In genomic region chr12:21906919-21907642, GRCh38 we compare ENCODE assay signal across 18 cellular contexts. TPM values are rescaled to one million over a fixed set of nuclear protein-coding genes. Genes with fewer than 3 reads are reported as not detected.
DNase-seq lines count a peak whose midpoint lies in the region; ATAC-seq and TF ChIP-seq lines count a peak whose summit lies in the region.
"Had no signal": no experiment of that assay in that cellular context is flagged by ENCODE, and none has a peak within 500 bp of the region (broad histone marks: within the 10 kb centered on the region; RNA-seq: fewer than 3 reads in every experiment).

No MANE protein-coding gene starts in this region.

- H3K4me3 ChIP-seq in gastrocnemius medialis (no peak overlapping the region), OCI-LY7 (ENCODE audit: low read depth, low read length, poor library complexity, severe bottlenecking) (no peak overlapping the region)
- H3K4me3 ChIP-seq: body of pancreas, heart left ventricle, left lung, smooth muscle cell had no signal

- no peaks in the 10 kb centered on the region for H3K9me2 ChIP-seq in OCI-LY7 (ENCODE audit: insufficient read depth, low read length)

- in situ Hi-C loops in gastrocnemius medialis (cut with MboI; ENCODE audit: low sequenced_read_pairs in 4 of 4), result no loop called here

- H3K9me3 ChIP-seq in gastrocnemius medialis, result no peaks in the 10 kb centered on the region
- H3K9me3 ChIP-seq in OCI-LY7 (ENCODE audit: low read length), result no peaks in the 10 kb centered on the region
- H3K9me3 ChIP-seq: body of pancreas, left lung had no signal

- POLR2A ChIA-PET in OCI-LY7 (lab: Charles Lee), result interaction anchor here (0.6 kb wide), 1 partner anchor 13 kb away, joined by 3 read pairs; no protein-coding TSS in a partner anchor

- no peak overlapping the region for H3K4me2 ChIP-seq in OCI-LY7 (ENCODE audit: low read length)
- H3K4me2 ChIP-seq: smooth muscle cell had no signal

- BruUV-seq in OCI-LY7 (replicated peaks; lab: Mats Ljungman, UMichigan), result no TSS peak

- DNase-seq in gastrocnemius medialis, result no peak
- no peak for DNase-seq in NCI-H2227 (lab: John Stamatoyannopoulos, UW; ENCODE audit: unreplicated experiment)
- no peak for DNase-seq in OCI-LY7 (ENCODE audit: low spot score)
- DNase-seq in NCI-H1694 (lab: John Stamatoyannopoulos, UW), result no peak
- DNase-seq: activated CD4-positive, alpha-beta T cell treated with anti-CD3 and anti-CD28 coated beads, Interleukin-2, amount 10 ng/mL, durations not matched to agents 24 days and 14 days; body of pancreas; effector CD8-positive, alpha-beta T cell; heart left ventricle; left lung; NCI-H1105; RPMI8226 had no signal

- H4K20me1 ChIP-seq in OCI-LY7 (ENCODE audit: insufficient read depth, low read length), result no peaks in the 10 kb centered on the region

- CTCF ChIA-PET in OCI-LY7 (lab: Charles Lee; ENCODE audit: unreplicated experiment), result no interaction called here

- H3K27ac ChIP-seq in gastrocnemius medialis (peak overlapping the region; percentile 3 to 48 (median 18)), OCI-LY7 (ENCODE audit: low read depth, low read length, poor library complexity, severe bottlenecking) (no peak overlapping the region)
- H3K27ac ChIP-seq: body of pancreas, heart left ventricle, left lung had no signal

- TF ChIP-seq CTCF in gastrocnemius medialis (IDR thresholded peaks at IDR 0.05 in 4 of 5, conservative IDR thresholded peaks at IDR 0.05 in 1 of 5) (no peak), OCI-LY7 (conservative IDR thresholded peaks at IDR 0.05; ENCODE audit: low read length) (no peak)

- ATAC-seq in GM18870 (IDR thresholded peaks at IDR 0.05; ENCODE audit: unreplicated experiment), result peak; percentile 95
- peak; percentile 66 for ATAC-seq in HG02642 (IDR thresholded peaks at IDR 0.05; ENCODE audit: poor library complexity, unreplicated experiment)
- ATAC-seq in HG03558 (IDR thresholded peaks at IDR 0.05; ENCODE audit: extremely low read depth, unreplicated experiment), result peak; percentile 78
- no peak for ATAC-seq in gastrocnemius medialis
- no peak for ATAC-seq in GM18511 (IDR thresholded peaks at IDR 0.05; ENCODE audit: unreplicated experiment)
- ATAC-seq: body of pancreas, heart left ventricle, HepG2, left lung had no signal

- no peaks in the 10 kb centered on the region for H3K79me2 ChIP-seq in OCI-LY7 (ENCODE audit: insufficient read depth, low read depth, low read length)

- no peak overlapping the region for H2AFZ ChIP-seq in OCI-LY7 (ENCODE audit: low read length)

- H3K27me3 ChIP-seq in gastrocnemius medialis, result no peaks in the 10 kb centered on the region
- H3K27me3 ChIP-seq: body of pancreas, heart left ventricle, left lung had no signal

- TF ChIP-seq POLR2A in gastrocnemius medialis (IDR thresholded peaks at IDR 0.05), result no peak

- H3K36me3 ChIP-seq in gastrocnemius medialis (peaks cover 3 to 38% of the 10 kb centered on the region in 2 donors), OCI-LY7 (ENCODE audit: insufficient read depth, low read length) (no peaks in the 10 kb centered on the region)
- H3K36me3 ChIP-seq: left lung had no signal

- intact Hi-C loops in gastrocnemius medialis (cut with DNase I; ENCODE audit: low total_unique reads) (no loop called here), OCI-LY7 (cut with micrococcal nuclease; ENCODE audit: unreplicated experiment) (no loop called here)

- peaks cover 6 to 9% of the 10 kb centered on the region in 2 donors for H3K4me1 ChIP-seq in gastrocnemius medialis
- H3K4me1 ChIP-seq in OCI-LY7 (ENCODE audit: insufficient read depth, low read length, poor library complexity, severe bottlenecking), result no peaks in the 10 kb centered on the region
- H3K4me1 ChIP-seq: body of pancreas, heart left ventricle, left lung had no signal

RNA-seq across cellular contexts. Expression of gene ABCC9, which starts 34.1 kb away (rescaled TPM):
- 100 to 1,000 TPM in 3 of 4 donors, 10 to 100 TPM in 1; 76.1 to 140 (median 118) TPM for total RNA-seq in gastrocnemius medialis
- total RNA-seq in OCI-LY7 (2014; rRNA removed; shearing (Covaris generic)), result not detected in 2 replicates
- total RNA-seq in OCI-LY7 (2022), result not detected in 2 replicates
- total RNA-seq: activated CD4-positive, alpha-beta T cell treated with anti-CD3 and anti-CD28 coated beads, Interleukin-2, amount 10 ng/mL, durations not matched to agents 24 days and 14 days; activated T-helper 1 cell treated with anti-CD3 and anti-CD28 coated beads, Interleukin-12 subunit alpha, Interleukin-12 subunit beta, Interleukin-2, Interleukin-4 antibody, amounts not matched to agents 30 ng/mL and 10 ng/mL and 1 ng/mL, durations not matched to agents 14 hours and 24 hours and 36 hours; HepG2 had no signal

Comparison
In these comparisons a context has a peak if more than half of its experiments do, and no peak if none do; other contexts are left out.
1. ATAC-seq: peak in GM18870 (single experiment), HG02642 (single experiment) and HG03558 (single experiment); none in gastrocnemius medialis (0 of 2) and GM18511 (single experiment).
2. RNA of gene ABCC9, which starts 34.1 kb away (total RNA-seq): 76.1 to 140 TPM in gastrocnemius medialis; not detected in OCI-LY7; every median in the first group is over 10 times any median in the second.